1 cellular context compared by ENCODE assay signal in genomic region chr17:62998665-62999393, GRCh38.
TF ChIP-seq lines count a peak whose summit lies in the region.

No MANE protein-coding gene starts in this region.

TF ChIP-seq in SK-N-SH, 30 proteins besides CTCF, POLR2A, EP300 and RAD21 (continued from another document):
- TF ChIP-seq ZBTB33 (IDR thresholded peaks at IDR 0.05; ENCODE audit: borderline replicate concordance, low read depth) (no peak), PBX3 (IDR thresholded peaks at IDR 0.05) (no peak), RCOR1 (IDR thresholded peaks at IDR 0.05; ENCODE audit: low read length) (no peak), FOXM1 (IDR thresholded peaks at IDR 0.05; ENCODE audit: low read depth) (no peak), YY1 (IDR thresholded peaks at IDR 0.05; ENCODE audit: low read depth) (no peak), GATA2 (CRISPR knock-in tag; IDR thresholded peaks at IDR 0.05) (no peak), USF2 (IDR thresholded peaks at IDR 0.05; ENCODE audit: borderline replicate concordance, low read depth, low read length) (no peak), REST (IDR thresholded peaks at IDR 0.05; ENCODE audit: low read depth, low read length) (no peak)
